ENCODE assay signal across 8 cellular contexts in the genomic region with DNA sequence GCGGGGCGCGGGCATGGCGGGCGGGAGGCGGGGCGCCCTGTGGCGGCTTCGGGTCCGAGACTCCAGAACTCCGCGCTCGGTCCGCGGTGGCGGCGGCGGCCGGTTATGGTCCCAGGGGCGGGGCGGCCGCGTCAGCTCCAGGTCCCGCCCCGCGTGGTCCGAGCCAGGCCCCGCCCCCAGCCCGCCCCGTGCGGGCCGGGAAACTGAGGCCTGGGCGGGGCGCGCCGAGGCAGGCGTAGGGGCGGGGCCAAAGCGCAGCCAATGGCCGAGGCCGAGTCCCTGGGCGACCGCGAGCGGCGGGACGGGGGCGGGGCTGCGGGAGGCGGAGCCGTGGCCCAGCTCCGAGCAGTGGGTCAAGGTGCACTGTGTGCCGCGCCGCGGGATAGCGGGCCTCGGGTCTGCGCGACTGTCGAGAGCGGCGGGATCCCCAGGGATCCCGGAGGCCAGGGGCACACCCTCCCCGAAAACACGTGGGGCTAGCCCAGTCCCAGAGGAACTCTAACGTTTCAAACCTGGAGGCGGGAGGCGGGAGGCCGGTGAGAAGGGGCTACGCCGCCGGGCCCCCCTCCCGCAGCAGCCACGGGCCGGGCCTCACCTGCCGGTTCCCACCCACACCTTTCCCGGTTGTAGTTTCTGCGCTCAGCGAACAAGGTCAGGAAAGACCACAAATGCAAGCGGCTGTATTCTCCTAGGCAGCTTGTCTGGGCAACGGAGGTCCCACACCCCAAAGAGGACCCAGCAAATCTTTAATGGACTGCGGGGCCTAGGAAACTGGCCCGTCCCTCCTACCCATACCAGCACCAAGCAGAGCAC. TPM values are rescaled to one million over a fixed set of nuclear protein-coding genes. Genes with fewer than 3 reads are reported as not detected.
DNase-seq lines count a peak whose midpoint lies in the region; ATAC-seq, FAIRE-seq and TF ChIP-seq lines count a peak whose summit lies in the region.

A gene (minus strand): TSS at position 78 of the 813 bp plus-strand sequence. CDS start 63 bp downstream, at position 15.

- peak within 1 kb of the TSS; percentile 96 for H3K4me2 ChIP-seq in OCI-LY7 (ENCODE audit: low read length)

- ATAC-seq in GM21367 (IDR thresholded peaks at IDR 0.05; ENCODE audit: unreplicated experiment) = peak; percentile 42
- peak; percentile 87 for ATAC-seq in mucosa of descending colon

- H3K27ac ChIP-seq in OCI-LY7 (ENCODE audit: low read depth, low read length, poor library complexity, severe bottlenecking) = peak within 1 kb of the TSS; percentile 63
- peak within 1 kb of the TSS; percentile 79 for H3K27ac ChIP-seq in epithelial cell of prostate

- H2AFZ ChIP-seq in OCI-LY7 (ENCODE audit: low read length) = peak within 1 kb of the TSS; percentile 81

- CTCF ChIA-PET in OCI-LY7 (lab: Charles Lee; ENCODE audit: unreplicated experiment) = interaction anchor here (0.6 to 1.3 kb wide), 3 partner anchors 8 to 222 kb away, joined by 3 to 12 read pairs (median 3); no protein-coding TSS in a partner anchor

- H3K4me1 ChIP-seq in OCI-LY7 (ENCODE audit: insufficient read depth, low read length, poor library complexity, severe bottlenecking) = peaks cover 70% of the 10 kb centered on the region
- peaks cover 18% of the 10 kb centered on the region for H3K4me1 ChIP-seq in mucosa of descending colon (ENCODE audit: low read depth)

- TF ChIP-seq CTCF in OCI-LY7 (conservative IDR thresholded peaks at IDR 0.05; ENCODE audit: low read length) (no peak), mucosa of descending colon (IDR thresholded peaks at IDR 0.05) (no peak)

- no peaks in the 10 kb centered on the region for H4K20me1 ChIP-seq in OCI-LY7 (ENCODE audit: insufficient read depth, low read length)

- peaks cover 25% of the 10 kb centered on the region for H3K79me2 ChIP-seq in OCI-LY7 (ENCODE audit: insufficient read depth, low read depth, low read length)

- H3K4me3 ChIP-seq in OCI-LY7 (ENCODE audit: low read depth, low read length, poor library complexity, severe bottlenecking) (peak within 1 kb of the TSS; percentile 88), mucosa of descending colon (peak within 1 kb of the TSS; percentile 68)

- H3K9me3 ChIP-seq in OCI-LY7 (ENCODE audit: low read length) (no peaks in the 10 kb centered on the region), mucosa of descending colon (no peaks in the 10 kb centered on the region)

- FAIRE-seq in HTR-8/SVneo (lab: Jason Lieb, UNC) = peak; percentile 93

- POLR2A ChIA-PET in OCI-LY7 (lab: Charles Lee) = interaction anchor here (0.6 to 1.8 kb wide), 5 partner anchors 15 to 301 kb away, joined by 3 to 8 read pairs (median 4); a partner anchor contains a TSS

- H3K36me3 ChIP-seq in OCI-LY7 (ENCODE audit: insufficient read depth, low read length) (peaks cover 22% of the 10 kb centered on the region; the same call in 1 of the 2 replicates), mucosa of descending colon (ENCODE audit: low read depth) (no peaks in the 10 kb centered on the region)

- intact Hi-C loops in OCI-LY7 (cut with micrococcal nuclease; ENCODE audit: unreplicated experiment) (loop anchor here (5.0 kb wide), 3 partner anchors 113 to 268 kb away; a partner anchor contains a TSS), mucosa of descending colon (cut with DNase I, micrococcal nuclease) (no loop called here)

- no TSS peak for BruUV-seq in OCI-LY7 (replicated peaks; lab: Mats Ljungman, UMichigan)

- H3K9me2 ChIP-seq in OCI-LY7 (ENCODE audit: insufficient read depth, low read length) = no peaks in the 10 kb centered on the region

- DNase-seq in COLO829 (ENCODE audit: low spot score) = peak; percentile 94
- DNase-seq in HTR-8/SVneo (ENCODE audit: insufficient read length, low spot score) = peak; percentile 88
- peak; percentile 93 for DNase-seq in OCI-LY7 (ENCODE audit: low spot score)
- DNase-seq in activated T-cell treated with anti-CD3 and anti-CD28 coated beads for 4 hours = peak; percentile 68
- DNase-seq in epithelial cell of prostate (ENCODE audit: low read depth, low spot score) = peak; percentile 6
- DNase-seq in mucosa of descending colon = peak; percentile 95 to 97 (median 97)
- peak; percentile 91 to 93 for DNase-seq in stimulated activated CD8-positive, alpha-beta memory T cell treated with anti-CD3 and anti-CD28 coated beads, Interleukin-2, amount 100 ng/mL, for 48 hours (ENCODE audit: low read depth in 2 of 2)

RNA-seq across cellular contexts. Expression of the gene that starts here (rescaled TPM):
- total RNA-seq in OCI-LY7 (2014; rRNA removed; shearing (Covaris generic)) = 52.4 and 59.5 TPM in 2 replicates
- total RNA-seq in OCI-LY7 (2022) = 106 and 117 TPM in 2 replicates
- total RNA-seq in mucosa of descending colon = 100 to 1,000 TPM in 2 of 3 donors, 10 to 100 TPM in 1; 88.3 to 165 (median 135) TPM

Comparison
In these comparisons a context has a peak if more than half of its experiments do, and no peak if none do; other contexts are left out.
1. Peak in every context shown above with its lines: DNase-seq, ATAC-seq, H3K4me3 ChIP-seq and H3K27ac ChIP-seq.
2. DNase-seq: peak in every context shown above with its lines; median percentile 97 in mucosa of descending colon; 94 in COLO829; 93 in OCI-LY7; 92 in stimulated activated CD8-positive, alpha-beta memory T cell treated with anti-CD3 and anti-CD28 coated beads, Interleukin-2, amount 100 ng/mL, for 48 hours; 88 in HTR-8/SVneo; 68 in activated T-cell treated with anti-CD3 and anti-CD28 coated beads for 4 hours; 6 in epithelial cell of prostate.